In the genomic region with DNA sequence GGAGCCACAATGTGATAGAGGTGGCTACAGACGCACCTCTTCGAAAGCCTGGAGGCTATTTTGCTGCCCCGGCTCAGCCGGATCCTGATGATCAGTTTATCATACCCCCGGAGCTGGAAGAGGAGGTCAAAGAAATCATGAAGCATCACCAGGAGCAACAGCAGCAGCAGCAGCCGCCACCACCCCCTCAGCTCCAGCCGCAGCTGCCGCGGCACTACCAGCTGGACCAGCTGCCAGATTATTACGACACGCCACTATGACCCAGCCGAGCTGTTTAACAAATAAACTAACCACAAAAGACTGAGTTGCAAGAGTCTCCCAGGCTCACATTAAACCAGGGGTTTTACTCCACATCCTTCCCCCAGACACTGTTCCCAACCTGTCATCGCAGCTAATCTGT, we compare ENCODE assay signal across 9 cellular contexts.
DNase-seq lines count a peak whose midpoint lies in the region; ATAC-seq and TF ChIP-seq lines count a peak whose summit lies in the region.
"Had no signal": no experiment of that assay in that cellular context is flagged by ENCODE, and none has a peak within 500 bp of the region (broad histone marks: within the 10 kb centered on the region; RNA-seq: fewer than 3 reads in every experiment).

No MANE protein-coding gene starts in this region.

- no peak for TF ChIP-seq CTCF in mucosa of descending colon (IDR thresholded peaks at IDR 0.05)

- H3K36me3 ChIP-seq in mucosa of descending colon (ENCODE audit: low read depth), result no peaks in the 10 kb centered on the region

- H3K9me3 ChIP-seq in mucosa of descending colon, result no peaks in the 10 kb centered on the region

- ATAC-seq in mucosa of descending colon (peak; percentile 30), GM21390 (IDR thresholded peaks at IDR 0.05; ENCODE audit: unreplicated experiment) (no peak)
- ATAC-seq: activated T-helper 17 cell treated with anti-CD3 and anti-CD28 coated beads, Interleukin-2, amount 50 U/mL, for 72 hours had no signal

- intact Hi-C loops in mucosa of descending colon (cut with DNase I, micrococcal nuclease), result loop anchor here in 1 of 2 donors (10.0 kb wide), 1 partner anchor 264 kb away; a partner anchor contains a TSS

- DNase-seq in CD1c-positive myeloid dendritic cell (ENCODE audit: extremely low spot score) (peak; percentile 4), NCI-H146 treated with DMSO at 0.1 percent for 48 hours (lab: John Stamatoyannopoulos, UW; ENCODE audit: unreplicated experiment) (peak; percentile 90), anterior cingulate cortex (lab: John Stamatoyannopoulos, UW) (peak in 44 of 58 donors; percentile 17 to 82 (median 56)), mucosa of descending colon (peak in 2 of 3 donors; percentile 31 to 48), DMS114 treated with DMSO at 0.1 percent for 48 hours (lab: John Stamatoyannopoulos, UW; ENCODE audit: unreplicated experiment) (no peak), amniotic stem cell (lab: John Stamatoyannopoulos, UW) (no peak)
- DNase-seq in stimulated activated naive CD4-positive, alpha-beta T cell (lab: John Stamatoyannopoulos, UW), result no peak

- no peaks in the 10 kb centered on the region for H3K4me1 ChIP-seq in mucosa of descending colon (ENCODE audit: low read depth)

- no peak overlapping the region for H3K4me3 ChIP-seq in mucosa of descending colon

Comparison
In these comparisons a context has a peak if more than half of its experiments do, and no peak if none do; other contexts are left out.
1. DNase-seq: peak in CD1c-positive myeloid dendritic cell (single experiment), NCI-H146 treated with DMSO at 0.1 percent for 48 hours (single experiment), anterior cingulate cortex (44 of 58) and mucosa of descending colon (2 of 3); none in DMS114 treated with DMSO at 0.1 percent for 48 hours (single experiment), stimulated activated naive CD4-positive, alpha-beta T cell (0 of 6) and amniotic stem cell (single experiment).